In genomic region chr21:35478096-35479080, GRCh38 we compare ENCODE assay signal across 14 cellular contexts.
A peak's percentile ranks its signal among the peaks of the same experiment; 100 is the strongest.
DNase-seq lines count a peak whose midpoint lies in the region; FAIRE-seq and TF ChIP-seq lines count a peak whose summit lies in the region.
"Had no signal": no experiment of that assay in that cellular context is flagged by ENCODE, and none has a peak within 500 bp of the region (broad histone marks: within the 10 kb centered on the region; RNA-seq: fewer than 3 reads in every experiment).

No MANE protein-coding gene starts in this region.

- peaks cover 11 to 59% (median 18%) of the 10 kb centered on the region in 11 experiments; a peak in 17 of 22 replicates for H3K9me3 ChIP-seq in BLaER1 treated with 17β-estradiol and CSF1 and Interleukin-3, amounts not matched to agents 10 nM and 100 nM (replicated peaks in 1 of 11)
- H3K9me3 ChIP-seq in mucosa of rectum (ENCODE audit: control insufficient read depth in 2 of 2, low read length in 2 of 2), result no peaks in the 10 kb centered on the region
- H3K9me3 ChIP-seq: prostate gland had no signal

- no peak for TF ChIP-seq CTCF in GM10248 (IDR thresholded peaks at IDR 0.05; ENCODE audit: control extremely low read depth, extremely low read depth, low read depth, missing control alignments)

- no peaks in the 10 kb centered on the region for H4K20me1 ChIP-seq in BLaER1 treated with 17β-estradiol and CSF1 and Interleukin-3, amounts not matched to agents 10 nM and 100 nM
- H4K20me1 ChIP-seq: BLaER1 had no signal

- 0 out of 22 replicates have a peak, but pooled peaks cover 0 to 6% (median 0%) of the 10 kb centered on the region in 11 experiments for H3K36me3 ChIP-seq in BLaER1 treated with 17β-estradiol and CSF1 and Interleukin-3, amounts not matched to agents 10 nM and 100 nM
- no peaks in the 10 kb centered on the region for H3K36me3 ChIP-seq in mucosa of rectum (ENCODE audit: control insufficient read depth in 2 of 2, insufficient read depth in 2 of 2, low read length in 2 of 2)
- H3K36me3 ChIP-seq: BLaER1, prostate gland had no signal

- H3K9ac ChIP-seq in BLaER1 treated with 17β-estradiol and CSF1 and Interleukin-3, amounts not matched to agents 10 nM and 100 nM, result peak overlapping the region in 4 of 11 experiments; percentile 51 to 85 (median 72); a peak in 10 of 22 replicates
- H3K9ac ChIP-seq in mucosa of rectum (ENCODE audit: low read depth in 1 of 2, low read length in 2 of 2), result no peak overlapping the region
- H3K9ac ChIP-seq: BLaER1 had no signal

- peak overlapping the region in 8 of 11 experiments; percentile 30 to 88 (median 60); a peak in 16 of 22 replicates for H3K4me2 ChIP-seq in BLaER1 treated with 17β-estradiol and CSF1 and Interleukin-3, amounts not matched to agents 10 nM and 100 nM
- H3K4me2 ChIP-seq: BLaER1 had no signal

- CTCF ChIA-PET in GM10248 (lab: Yijun Ruan, JAX), result interaction anchor here (1.1 to 2.3 kb wide), 2 partner anchors 10 to 733 kb away, joined by 3 to 7 read pairs; no protein-coding TSS in a partner anchor

- peak overlapping the region; percentile 83 to 99 (median 89) for H3K27ac ChIP-seq in BLaER1 treated with 17β-estradiol and CSF1 and Interleukin-3, amounts not matched to agents 10 nM and 100 nM
- peak overlapping the region; percentile 7 to 39 for H3K27ac ChIP-seq in mucosa of rectum (ENCODE audit: low read depth in 2 of 2, low read length in 2 of 2)
- H3K27ac ChIP-seq: BLaER1, prostate gland had no signal

- DNase-seq in KG1 (lab: John Stamatoyannopoulos, UW), result peak; percentile 29
- peak; percentile 52 for DNase-seq in amniotic epithelial cell (ENCODE audit: low read depth)
- DNase-seq in GM10248 (ENCODE audit: extremely low spot score), result no peak
- DNase-seq in ecto neural progenitor cell (ENCODE audit: low spot score), result no peak
- no peak for DNase-seq in HuH-7 (ENCODE audit: low spot score)
- no peak for DNase-seq in GM12892 (ENCODE audit: insufficient read length)
- DNase-seq: activated T-cell treated with anti-CD3 and anti-CD28 coated beads, Interleukin-2, amount 50 U/mL, for 4 hours; foreskin melanocyte; SW 1271; trophoblast cell had no signal

- H3K27me3 ChIP-seq in BLaER1 treated with 17β-estradiol and CSF1 and Interleukin-3, amounts not matched to agents 10 nM and 100 nM, result no peaks in the 10 kb centered on the region
- H3K27me3 ChIP-seq in mucosa of rectum (ENCODE audit: control insufficient read depth in 2 of 2, insufficient read depth in 2 of 2, low read length in 2 of 2), result no peaks in the 10 kb centered on the region
- H3K27me3 ChIP-seq: BLaER1 had no signal

- POLR2A ChIA-PET in GM10248 (lab: Yijun Ruan, JAX), result no interaction called here

- peaks cover 19 to 73% (median 54%) of the 10 kb centered on the region in 10 experiments for H3K4me1 ChIP-seq in BLaER1 treated with 17β-estradiol and CSF1 and Interleukin-3, amounts not matched to agents 10 nM and 100 nM
- H3K4me1 ChIP-seq in mucosa of rectum (ENCODE audit: control insufficient read depth in 2 of 2, insufficient read depth in 2 of 2, low read length in 2 of 2), result peaks cover 0 to 3% of the 10 kb centered on the region in 2 donors
- H3K4me1 ChIP-seq: prostate gland had no signal

- H3K4me3 ChIP-seq in BLaER1 treated with 17β-estradiol and CSF1 and Interleukin-3, amounts not matched to agents 10 nM and 100 nM, result peak overlapping the region in 2 of 10 experiments; percentile 6 to 19; a peak in 2 of 20 replicates
- no peak overlapping the region for H3K4me3 ChIP-seq in mucosa of rectum (ENCODE audit: low read length in 2 of 2)
- H3K4me3 ChIP-seq: BLaER1, prostate gland had no signal

- TF ChIP-seq POLR2A in GM12892 (IDR thresholded peaks at IDR 0.05; ENCODE audit: low read depth, low read length), result no peak

- no peak for FAIRE-seq in GM12892 (lab: Jason Lieb, UNC)

Comparison
In these comparisons a context has a peak if more than half of its experiments do, and no peak if none do; other contexts are left out.
1. DNase-seq: peak in KG1 (single experiment) and amniotic epithelial cell (single experiment); none in GM10248 (single experiment), ecto neural progenitor cell (single experiment), HuH-7 (single experiment) and GM12892 (single experiment).